ENCODE assay signal across 9 cellular contexts in the genomic region with DNA sequence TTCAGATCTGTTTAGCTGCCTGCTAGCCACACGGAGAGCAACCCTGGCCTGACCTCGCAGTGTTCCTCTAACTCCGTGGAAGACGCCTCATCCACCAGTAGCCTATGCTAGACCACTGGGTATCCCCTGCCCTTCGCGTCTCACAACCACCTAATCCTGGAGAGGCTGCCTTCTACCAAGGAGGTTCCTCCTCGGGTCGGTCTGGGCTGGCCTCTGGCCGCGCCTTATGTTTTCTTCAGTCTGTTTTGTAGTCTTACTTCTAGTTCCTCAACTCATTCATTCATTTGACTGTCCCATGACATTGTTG. TPM values are rescaled to one million over a fixed set of nuclear protein-coding genes. Genes with fewer than 3 reads are reported as not detected.
DNase-seq lines count a peak whose midpoint lies in the region; ATAC-seq, FAIRE-seq and TF ChIP-seq lines count a peak whose summit lies in the region.
"Had no signal": no experiment of that assay in that cellular context is flagged by ENCODE, and none has a peak within 500 bp of the region (broad histone marks: within the 10 kb centered on the region; RNA-seq: fewer than 3 reads in every experiment).

No MANE protein-coding gene starts in this region.

- no peaks in the 10 kb centered on the region for H3K27me3 ChIP-seq in mononuclear cell (ENCODE audit: insufficient read depth, low read length)

- TF ChIP-seq RAD21 in A549 (conservative IDR thresholded peaks at IDR 0.05 in 1 of 2, IDR thresholded peaks at IDR 0.05 in 1 of 2) = no peak

- peak overlapping the region; percentile 87 for H3K4me3 ChIP-seq in A549
- H3K4me3 ChIP-seq in cardiac fibroblast (replicated peaks in 1 of 2; ENCODE audit: low read depth in 2 of 2, low read length in 2 of 2) = peak overlapping the region; percentile 73 to 77
- peak overlapping the region; percentile 55 for H3K4me3 ChIP-seq in mononuclear cell (ENCODE audit: low read length)

- H3K27ac Mint-ChIP-seq in IgD-negative memory B cell = peak overlapping the region in 1 of 3 donors; percentile 65

- TF ChIP-seq CTCF in A549 (IDR thresholded peaks at IDR 0.05) = no peak
- no peak for TF ChIP-seq CTCF in cardiac fibroblast (IDR thresholded peaks at IDR 0.05; ENCODE audit: low read depth, low read length)

- H3K4me1 ChIP-seq in A549 (peaks cover 41% of the 10 kb centered on the region), mononuclear cell (ENCODE audit: insufficient read depth, low read length) (peaks cover 19% of the 10 kb centered on the region)

- no peaks in the 10 kb centered on the region for H3K27me3 Mint-ChIP-seq in IgD-negative memory B cell

- peak overlapping the region; percentile 83 to 92 (median 92) for H3K4me3 Mint-ChIP-seq in IgD-negative memory B cell

- no peaks in the 10 kb centered on the region for H3K36me3 Mint-ChIP-seq in IgD-negative memory B cell
- H3K36me3 Mint-ChIP-seq: activated naive CD4-positive, alpha-beta T cell treated with anti-CD3 and anti-CD28 coated beads, Interleukin-2, amount 50 U/mL, for 72 hours had no signal

- TF ChIP-seq EP300 in A549 (IDR thresholded peaks at IDR 0.05) = no peak

- H3K4me1 Mint-ChIP-seq in IgD-negative memory B cell = peaks cover under 1 to 6% (median 6%) of the 10 kb centered on the region in 3 donors

- peak overlapping the region; percentile 93 to 99 for H3K27ac ChIP-seq in A549

- ATAC-seq in A549 (peak; percentile 28 to 44), GM21423 (IDR thresholded peaks at IDR 0.05; ENCODE audit: unreplicated experiment) (no peak), GM18858 (IDR thresholded peaks at IDR 0.05; ENCODE audit: unreplicated experiment) (no peak)

- H3K4me2 ChIP-seq in A549 = peak overlapping the region; percentile 79

- WGBS in A549 (ENCODE audit: missing lambda C conversion rate) = 34% methylated on average over 10 of the region's 10 CpGs

- CTCF ChIA-PET in A549 (lab: Yijun Ruan, JAX) = interaction anchor here (1.2 to 32.5 kb wide), 6 partner anchors 8 to 88 kb away, joined by 3 to 758 read pairs (median 33); a partner anchor contains a TSS

- H3K9me3 Mint-ChIP-seq in IgD-negative memory B cell = no peaks in the 10 kb centered on the region
- H3K9me3 Mint-ChIP-seq: activated naive CD4-positive, alpha-beta T cell treated with anti-CD3 and anti-CD28 coated beads, Interleukin-2, amount 50 U/mL, for 72 hours had no signal

- DNase-seq in A549 (ENCODE audit: low read depth in 1 of 2, low spot score in 1 of 2) (peak in 1 of 2 experiments; percentile 41), cardiac fibroblast (ENCODE audit: low read depth in 2 of 2) (no peak), NCI-H2081 (lab: John Stamatoyannopoulos, UW) (no peak), activated gamma-delta T cell (lab: John Stamatoyannopoulos, UW) (no peak)

- POLR2A ChIA-PET in A549 (lab: Yijun Ruan, JAX) = interaction anchor here (0.6 to 4.3 kb wide), 10 partner anchors 11 to 584 kb away, joined by 5 to 24 read pairs (median 16); a partner anchor contains a TSS

- H3K9me3 ChIP-seq in A549 (no peaks in the 10 kb centered on the region), mononuclear cell (ENCODE audit: low read depth, low read length) (no peaks in the 10 kb centered on the region)

- FAIRE-seq in A549 (lab: Jason Lieb, UNC) = no peak

- no peak for TF ChIP-seq POLR2A in A549 (IDR thresholded peaks at IDR 0.05; ENCODE audit: low read length)

TF ChIP-seq in A549, 52 proteins besides CTCF, POLR2A, EP300 and RAD21:
- TF ChIP-seq NR3C1 (IDR thresholded peaks at IDR 0.05) = no peak
TF ChIP-seq in A549: peak in this region for 0.

RNA-seq across cellular contexts. Expression of a gene that starts 1.6 kb away (rescaled TPM):
- polyA plus RNA-seq in A549 (2011; rRNA removed) (154 and 281 TPM in 2 replicates), A549 (2017; fragmentation: RNase III; extraction: RNeasy Plus Mini Kit Qiagen cat#74134 plus additional on column Dnase treatment) (956 to 1,105 TPM (median 1,022 TPM) in 3 replicates), IgD-negative memory B cell (not detected)
- polyA plus RNA-seq in A549 (2012; cell fraction: cytosol; rRNA removed) = 347 and 498 TPM in 2 replicates
- polyA plus RNA-seq in A549 (2012; cell fraction: nucleus; rRNA removed) = 396 and 449 TPM in 2 replicates
- polyA minus RNA-seq in A549 (2011; rRNA and poly(A)+ RNA removed) = 51.6 and 54.5 TPM in 2 replicates
- total RNA-seq in mononuclear cell = 7.3 TPM

RNA-seq across cellular contexts. Expression of a gene that starts 17.6 kb away (rescaled TPM):
- 16.3 and 32.9 TPM in 2 replicates for polyA plus RNA-seq in A549 (2011; rRNA removed)
- 2.8 and 3.1 TPM in 2 replicates for polyA plus RNA-seq in A549 (2012; cell fraction: cytosol; rRNA removed)
- 4.2 and 7.7 TPM in 2 replicates for polyA plus RNA-seq in A549 (2012; cell fraction: nucleus; rRNA removed)
- 2.5 to 5.6 TPM (median 4.5 TPM) in 3 replicates for polyA plus RNA-seq in A549 (2017; fragmentation: RNase III; extraction: RNeasy Plus Mini Kit Qiagen cat#74134 plus additional on column Dnase treatment)
- polyA minus RNA-seq in A549 (2011; rRNA and poly(A)+ RNA removed) = 7.8 and 13.3 TPM in 2 replicates
- not detected for polyA plus RNA-seq in IgD-negative memory B cell
- total RNA-seq in mononuclear cell = not detected

RNA-seq across cellular contexts. Expression of a gene that starts 26.3 kb away (rescaled TPM):
- polyA plus RNA-seq in A549 (2011; rRNA removed) = 17.6 and 21.4 TPM in 2 replicates
- 18.5 and 21.2 TPM in 2 replicates for polyA plus RNA-seq in A549 (2012; cell fraction: cytosol; rRNA removed)
- 55.0 and 61.4 TPM in 2 replicates for polyA plus RNA-seq in A549 (2012; cell fraction: nucleus; rRNA removed)
- 16.7 to 19.5 TPM (median 18.3 TPM) in 3 replicates for polyA plus RNA-seq in A549 (2017; fragmentation: RNase III; extraction: RNeasy Plus Mini Kit Qiagen cat#74134 plus additional on column Dnase treatment)
- 24.9 and 27.1 TPM in 2 replicates for polyA minus RNA-seq in A549 (2011; rRNA and poly(A)+ RNA removed)
- polyA plus RNA-seq in IgD-negative memory B cell = 0.64 TPM
- 0.10 TPM for total RNA-seq in mononuclear cell

RNA-seq across cellular contexts. Expression of a gene that starts 33.2 kb away (rescaled TPM):
- polyA plus RNA-seq in A549 (2011; rRNA removed) = 11.0 and 13.3 TPM in 2 replicates
- polyA plus RNA-seq in A549 (2012; cell fraction: cytosol; rRNA removed) = 24.8 and 25.7 TPM in 2 replicates
- 16.2 and 17.0 TPM in 2 replicates for polyA plus RNA-seq in A549 (2012; cell fraction: nucleus; rRNA removed)
- polyA plus RNA-seq in A549 (2017; fragmentation: RNase III; extraction: RNeasy Plus Mini Kit Qiagen cat#74134 plus additional on column Dnase treatment) = 20.4 to 21.9 TPM (median 20.7 TPM) in 3 replicates
- 6.2 and 9.3 TPM in 2 replicates for polyA minus RNA-seq in A549 (2011; rRNA and poly(A)+ RNA removed)
- polyA plus RNA-seq in IgD-negative memory B cell = 77.4 TPM
- total RNA-seq in mononuclear cell = 6.9 TPM

RNA-seq across cellular contexts. Expression of a gene that starts 33.5 kb away (rescaled TPM):
- polyA plus RNA-seq in A549 (2011; rRNA removed) (80.2 and 257 TPM in 2 replicates), A549 (2017; fragmentation: RNase III; extraction: RNeasy Plus Mini Kit Qiagen cat#74134 plus additional on column Dnase treatment) (14.7 TPM in 1 of 3 replicates, not detected in the others), IgD-negative memory B cell (30.5 TPM)
- polyA plus RNA-seq in A549 (2012; cell fraction: cytosol; rRNA removed) = 70.8 and 88.5 TPM in 2 replicates
- 313 TPM in 1 of 2 replicates, not detected in the other for polyA plus RNA-seq in A549 (2012; cell fraction: nucleus; rRNA removed)
- 13,550 and 18,381 TPM in 2 replicates for polyA minus RNA-seq in A549 (2011; rRNA and poly(A)+ RNA removed)
- total RNA-seq in mononuclear cell = 37,843 TPM

Comparison
In these comparisons a context has a peak if more than half of its experiments do, and no peak if none do; other contexts are left out.
1. ATAC-seq: peak in A549 (2 of 2); none in GM21423 (single experiment) and GM18858 (single experiment).
2. RNA of a gene that starts 1.6 kb away (polyA plus RNA-seq): 154 to 1,105 TPM in A549; not detected in IgD-negative memory B cell (single experiment); every median in the first group is over 100 times any median in the second.
3. RNA of a gene that starts 26.3 kb away (polyA plus RNA-seq): 16.7 to 61.4 TPM in A549; 0.64 TPM in IgD-negative memory B cell (single experiment); every median in the first group is over 10 times any median in the second.
4. Peak in every context shown above with its lines, with median percentiles within 50 percentile points of each other: H3K4me3 ChIP-seq.